Comparison of ENCODE assay signal across 9 cellular contexts in genomic region chr7:7416031-7416968, GRCh38.
A peak's percentile ranks its signal among the peaks of the same experiment; 100 is the strongest.
DNase-seq lines count a peak whose midpoint lies in the region; ATAC-seq and FAIRE-seq lines count a peak whose summit lies in the region.
"Had no signal": no experiment of that assay in that cellular context is flagged by ENCODE, and none has a peak within 500 bp of the region (broad histone marks: within the 10 kb centered on the region; RNA-seq: fewer than 3 reads in every experiment).

No MANE protein-coding gene starts in this region.

- H3K4me3 Mint-ChIP-seq in activated CD4-positive, alpha-beta T cell treated with anti-CD3 and anti-CD28 coated beads, Interleukin-2, amount 10 ng/mL, durations not matched to agents 7 days and 5 days, result no peak overlapping the region
- no peak overlapping the region for H3K4me3 Mint-ChIP-seq in stimulated activated memory B cell treated with anti-CD40 and anti-IgM and Interleukin-4, amounts not matched to agents 10 μg/mL and 1 μg/mL and 100 μg/mL, for 72 hours
- H3K4me3 Mint-ChIP-seq: activated naive CD8-positive, alpha-beta T cell had no signal

- CTCF ChIA-PET in activated CD4-positive, alpha-beta T cell treated with anti-CD3 and anti-CD28 coated beads, Interleukin-2, amount 10 ng/mL, durations not matched to agents 7 days and 5 days (lab: Charles Lee), result interaction anchor here (1.1 kb wide), 1 partner anchor 13 kb away, joined by 4 read pairs; no protein-coding TSS in a partner anchor

- ATAC-seq in stimulated activated memory B cell treated with anti-CD40 and anti-IgM and Interleukin-4, amounts not matched to agents 10 μg/mL and 1 μg/mL and 100 μg/mL, for 72 hours, result peak; percentile 34
- ATAC-seq in GM18873 (IDR thresholded peaks at IDR 0.05; ENCODE audit: low FRiP score, unreplicated experiment), result no peak

- peak; percentile 7 for DNase-seq in activated CD4-positive, alpha-beta T cell treated with anti-CD3 and anti-CD28 coated beads, Interleukin-2, amount 10 ng/mL, durations not matched to agents 7 days and 5 days
- DNase-seq in activated CD4-positive, alpha-beta T cell treated with anti-CD3 and anti-CD28 coated beads, Interleukin-2, amount 50 U/mL, for 4 hours, result no peak
- peak; percentile 59 for DNase-seq in NCI-H1048 (lab: John Stamatoyannopoulos, UW)
- DNase-seq in hippocampal formation (lab: John Stamatoyannopoulos, UW), result no peak
- DNase-seq in DMS114 treated with DMSO at 0.1 percent for 48 hours (lab: John Stamatoyannopoulos, UW; ENCODE audit: unreplicated experiment), result no peak

- H3K27me3 Mint-ChIP-seq in activated CD4-positive, alpha-beta T cell treated with anti-CD3 and anti-CD28 coated beads, Interleukin-2, amount 10 ng/mL, durations not matched to agents 7 days and 5 days, result no peaks in the 10 kb centered on the region
- H3K27me3 Mint-ChIP-seq in stimulated activated memory B cell treated with anti-CD40 and anti-IgM and Interleukin-4, amounts not matched to agents 10 μg/mL and 1 μg/mL and 100 μg/mL, for 72 hours, result no peaks in the 10 kb centered on the region
- H3K27me3 Mint-ChIP-seq: activated naive CD8-positive, alpha-beta T cell had no signal

- no peaks in the 10 kb centered on the region for H3K9me3 Mint-ChIP-seq in activated CD4-positive, alpha-beta T cell treated with anti-CD3 and anti-CD28 coated beads, Interleukin-2, amount 10 ng/mL, durations not matched to agents 7 days and 5 days
- no peaks in the 10 kb centered on the region for H3K9me3 Mint-ChIP-seq in stimulated activated memory B cell treated with anti-CD40 and anti-IgM and Interleukin-4, amounts not matched to agents 10 μg/mL and 1 μg/mL and 100 μg/mL, for 72 hours

- POLR2A ChIA-PET in activated CD4-positive, alpha-beta T cell treated with anti-CD3 and anti-CD28 coated beads, Interleukin-2, amount 10 ng/mL, durations not matched to agents 7 days and 5 days (lab: Charles Lee), result no interaction called here

- peak; percentile 31 for FAIRE-seq in colon (lab: Jason Lieb, UNC)

- peaks cover 11% of the 10 kb centered on the region for H3K4me1 Mint-ChIP-seq in activated CD4-positive, alpha-beta T cell treated with anti-CD3 and anti-CD28 coated beads, Interleukin-2, amount 10 ng/mL, durations not matched to agents 7 days and 5 days
- peaks cover 16% of the 10 kb centered on the region for H3K4me1 Mint-ChIP-seq in stimulated activated memory B cell treated with anti-CD40 and anti-IgM and Interleukin-4, amounts not matched to agents 10 μg/mL and 1 μg/mL and 100 μg/mL, for 72 hours

- H3K36me3 Mint-ChIP-seq in activated CD4-positive, alpha-beta T cell treated with anti-CD3 and anti-CD28 coated beads, Interleukin-2, amount 10 ng/mL, durations not matched to agents 7 days and 5 days (ENCODE audit: low read depth), result no peaks in the 10 kb centered on the region
- no peaks in the 10 kb centered on the region for H3K36me3 Mint-ChIP-seq in stimulated activated memory B cell treated with anti-CD40 and anti-IgM and Interleukin-4, amounts not matched to agents 10 μg/mL and 1 μg/mL and 100 μg/mL, for 72 hours

- peak overlapping the region; percentile 68 for H3K27ac Mint-ChIP-seq in activated CD4-positive, alpha-beta T cell treated with anti-CD3 and anti-CD28 coated beads, Interleukin-2, amount 10 ng/mL, durations not matched to agents 7 days and 5 days
- peak overlapping the region; percentile 25 for H3K27ac Mint-ChIP-seq in stimulated activated memory B cell treated with anti-CD40 and anti-IgM and Interleukin-4, amounts not matched to agents 10 μg/mL and 1 μg/mL and 100 μg/mL, for 72 hours
- H3K27ac Mint-ChIP-seq: activated naive CD8-positive, alpha-beta T cell had no signal

Comparison
In these comparisons a context has a peak if more than half of its experiments do, and no peak if none do; other contexts are left out.
1. DNase-seq: peak in activated CD4-positive, alpha-beta T cell treated with anti-CD3 and anti-CD28 coated beads, Interleukin-2, amount 10 ng/mL, durations not matched to agents 7 days and 5 days (single experiment) and NCI-H1048 (single experiment); none in activated CD4-positive, alpha-beta T cell treated with anti-CD3 and anti-CD28 coated beads, Interleukin-2, amount 50 U/mL, for 4 hours (0 of 2), hippocampal formation (0 of 2) and DMS114 treated with DMSO at 0.1 percent for 48 hours (single experiment).